ENCODE assay signal across 8 cellular contexts in the genomic region with DNA sequence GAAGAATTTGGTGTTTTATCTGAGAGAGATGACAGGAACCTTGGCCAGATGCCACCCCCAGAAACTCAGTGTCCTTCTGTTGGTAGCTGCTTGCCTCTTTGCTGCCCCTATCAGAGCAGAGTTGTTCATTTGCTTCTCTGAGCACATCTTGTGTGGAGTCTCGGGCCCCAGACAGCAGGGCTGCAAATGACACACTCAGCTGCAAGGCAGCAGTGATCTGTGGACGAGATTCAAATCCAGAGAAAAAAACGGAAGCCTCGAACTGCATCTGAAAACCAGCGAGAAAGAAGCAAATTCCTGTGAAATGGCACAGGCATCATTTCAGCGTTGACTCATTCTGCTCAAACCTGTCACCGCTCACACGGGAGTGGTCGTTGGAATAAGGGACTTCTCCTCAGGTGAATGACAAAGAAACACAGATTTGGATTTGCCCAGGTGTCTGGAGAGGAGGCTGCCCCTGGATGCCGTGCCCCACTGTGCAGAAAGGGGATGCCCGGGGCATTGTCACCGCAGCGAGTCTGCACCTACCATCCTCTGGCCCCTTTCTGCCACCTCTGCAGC.
A peak's percentile ranks its signal among the peaks of the same experiment; 100 is the strongest.
DNase-seq lines count a peak whose midpoint lies in the region; ATAC-seq and TF ChIP-seq lines count a peak whose summit lies in the region.

No MANE protein-coding gene starts in this region.

- H3K36me3 ChIP-seq in thymus (ENCODE audit: control insufficient read depth, insufficient read depth), result no peaks in the 10 kb centered on the region
- H3K36me3 ChIP-seq in vagina, result no peaks in the 10 kb centered on the region

- H3K4me1 Mint-ChIP-seq in activated T-cell treated with anti-CD3 and anti-CD28 coated beads, Interleukin-2, amount 50 U/mL, for 72 hours (ENCODE audit: low read depth), result peaks cover 74% of the 10 kb centered on the region
- peaks cover 46 to 77% (median 61%) of the 10 kb centered on the region in 3 donors for H3K4me1 Mint-ChIP-seq in naive B cell

- H3K4me3 ChIP-seq in thymus (ENCODE audit: low read length), result peak overlapping the region; percentile 38
- no peak overlapping the region for H3K4me3 ChIP-seq in vagina

- no peaks in the 10 kb centered on the region for H3K9me3 ChIP-seq in thymus (ENCODE audit: control insufficient read depth)
- H3K9me3 ChIP-seq in vagina, result no peaks in the 10 kb centered on the region

- peaks cover 14% of the 10 kb centered on the region for H3K4me1 ChIP-seq in thymus (ENCODE audit: control insufficient read depth, insufficient read depth, low read length)
- H3K4me1 ChIP-seq in vagina, result no peaks in the 10 kb centered on the region

- H3K27me3 Mint-ChIP-seq in activated T-cell treated with anti-CD3 and anti-CD28 coated beads, Interleukin-2, amount 50 U/mL, for 72 hours (ENCODE audit: low read depth), result no peaks in the 10 kb centered on the region
- H3K27me3 Mint-ChIP-seq in naive B cell, result peaks cover 0 to 41% (median 8%) of the 10 kb centered on the region in 3 donors

- H3K27me3 ChIP-seq in thymus (ENCODE audit: control insufficient read depth, insufficient read depth) (no peaks in the 10 kb centered on the region), vagina (no peaks in the 10 kb centered on the region)

- TF ChIP-seq POLR2A in vagina (IDR thresholded peaks at IDR 0.05), result no peak

- intact Hi-C loops in vagina (cut with DNase I), result no loop called here

- DNase-seq in AG08396 (ENCODE audit: low spot score), result peak; percentile 39
- peak; percentile 5 for DNase-seq in LHCN-M2 (ENCODE audit: low read depth)
- peak; percentile 68 to 73 for DNase-seq in activated T-cell treated with anti-CD3 and anti-CD28 coated beads, Interleukin-2, amount 50 U/mL, for 72 hours
- no peak for DNase-seq in naive B cell
- DNase-seq in COLO829 (ENCODE audit: low spot score), result no peak
- no peak for DNase-seq in vagina (ENCODE audit: extremely low spot score in 2 of 2)

- H3K27ac ChIP-seq in thymus (ENCODE audit: low read depth) (peak overlapping the region; percentile 83), vagina (no peak overlapping the region)

- TF ChIP-seq CTCF in vagina (IDR thresholded peaks at IDR 0.05), result no peak

- ATAC-seq in GM21381 (IDR thresholded peaks at IDR 0.05; ENCODE audit: unreplicated experiment) (peak; percentile 36), naive B cell (ENCODE audit: low read depth in 2 of 2) (peak; percentile 57 to 63)
- ATAC-seq in activated T-cell treated with anti-CD3 and anti-CD28 coated beads, Interleukin-2, amount 50 U/mL, for 72 hours (replicated peaks in 1 of 2), result peak; percentile 60 to 66

- peak overlapping the region; percentile 82 to 83 for H3K4me3 Mint-ChIP-seq in activated T-cell treated with anti-CD3 and anti-CD28 coated beads, Interleukin-2, amount 50 U/mL, for 72 hours
- H3K4me3 Mint-ChIP-seq in naive B cell, result peak overlapping the region; percentile 67 to 89 (median 80)

- H3K36me3 Mint-ChIP-seq in activated T-cell treated with anti-CD3 and anti-CD28 coated beads, Interleukin-2, amount 50 U/mL, for 72 hours (ENCODE audit: insufficient read depth in 2 of 2), result peaks cover 23 to 30% of the 10 kb centered on the region in 2 donors
- H3K36me3 Mint-ChIP-seq in naive B cell, result peaks cover 5 to 6% of the 10 kb centered on the region in 2 donors

- H3K9me3 Mint-ChIP-seq in activated T-cell treated with anti-CD3 and anti-CD28 coated beads, Interleukin-2, amount 50 U/mL, for 72 hours, result peaks cover 11 to 14% of the 10 kb centered on the region in 2 donors
- peaks cover 0 to 6% (median 2%) of the 10 kb centered on the region in 7 donors for H3K9me3 Mint-ChIP-seq in naive B cell

- peak overlapping the region; percentile 96 for H3K27ac Mint-ChIP-seq in activated T-cell treated with anti-CD3 and anti-CD28 coated beads, Interleukin-2, amount 50 U/mL, for 72 hours
- peak overlapping the region; percentile 71 to 98 (median 94) for H3K27ac Mint-ChIP-seq in naive B cell

- 38% methylated on average over 13 of the region's 13 CpGs for WGBS in thymus

Comparison
In these comparisons a context has a peak if more than half of its experiments do, and no peak if none do; other contexts are left out.
1. DNase-seq: peak in AG08396 (single experiment), LHCN-M2 (single experiment) and activated T-cell treated with anti-CD3 and anti-CD28 coated beads, Interleukin-2, amount 50 U/mL, for 72 hours (2 of 2); none in naive B cell (single experiment), COLO829 (single experiment) and vagina (0 of 2).
2. Peak in every context shown above with its lines, with median percentiles within 50 percentile points of each other: ATAC-seq.